In genomic region chr4:8786166-8786565, GRCh38 we compare ENCODE assay signal across 1 cellular context.
TF ChIP-seq lines count a peak whose summit lies in the region.

No MANE protein-coding gene starts in this region.

TF ChIP-seq in SK-N-SH, 30 proteins besides CTCF, POLR2A, EP300 and RAD21 (continued from another document):
- no peak for TF ChIP-seq USF2 (IDR thresholded peaks at IDR 0.05; ENCODE audit: borderline replicate concordance, low read depth, low read length)
TF ChIP-seq in SK-N-SH: peak in this region for 0.
